12 cellular contexts compared by ENCODE assay signal in the genomic region with DNA sequence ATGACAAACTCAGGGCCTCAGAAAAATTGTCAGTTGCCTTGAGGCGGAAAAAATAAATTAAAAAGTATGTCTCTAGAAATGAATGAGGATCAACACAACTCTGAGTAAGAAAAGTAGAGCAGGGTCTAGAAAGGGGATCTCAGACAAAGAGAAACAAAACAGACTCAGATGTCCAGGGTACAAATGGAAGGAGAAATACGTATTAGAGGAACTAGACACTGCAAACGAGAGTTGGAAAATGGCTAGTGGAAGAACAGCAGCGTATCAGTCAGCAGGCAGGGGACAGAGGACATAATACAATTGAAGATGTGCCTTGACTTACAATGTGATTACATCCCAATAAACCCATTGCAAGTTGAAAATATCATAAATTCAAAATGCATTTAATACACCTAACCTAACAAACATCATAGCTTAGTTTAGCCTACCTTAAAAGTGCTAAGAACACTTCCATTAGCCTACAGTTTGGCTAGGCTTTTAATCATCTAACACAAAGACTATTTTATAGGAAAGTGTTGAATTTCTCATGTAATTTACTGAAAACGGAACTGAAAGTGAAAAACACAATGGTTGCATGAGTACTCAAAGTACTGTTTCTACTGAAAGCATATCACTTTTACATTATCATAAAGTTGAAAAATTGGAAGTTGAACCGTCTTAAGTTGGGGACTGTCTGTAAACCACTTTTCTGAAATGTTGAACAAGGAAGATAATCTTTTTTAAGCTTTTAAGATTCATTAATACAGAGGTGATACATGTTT.
DNase-seq lines count a peak whose midpoint lies in the region; ATAC-seq lines count a peak whose summit lies in the region.
"Had no signal": no experiment of that assay in that cellular context is flagged by ENCODE, and none has a peak within 500 bp of the region (broad histone marks: within the 10 kb centered on the region; RNA-seq: fewer than 3 reads in every experiment).

No MANE protein-coding gene starts in this region.

- intact Hi-C loops in naive thymus-derived CD4-positive, alpha-beta T cell (cut with micrococcal nuclease): loop anchor here in 1 of 2 donors (10.0 kb wide), 1 partner anchor 196 kb away; no protein-coding TSS in a partner anchor

- peaks cover 28% of the 10 kb centered on the region for H3K36me3 Mint-ChIP-seq in activated naive CD8-positive, alpha-beta T cell treated with anti-CD3 and anti-CD28 coated beads for 36 hours
- peaks cover 35% of the 10 kb centered on the region for H3K36me3 Mint-ChIP-seq in activated naive CD8-positive, alpha-beta T cell treated with anti-CD3 and anti-CD28 coated beads, Interleukin-2, amount 50 U/mL, for 24 hours (ENCODE audit: low read depth)
- peaks cover 9 to 63% (median 50%) of the 10 kb centered on the region in 5 donors for H3K36me3 Mint-ChIP-seq in naive thymus-derived CD4-positive, alpha-beta T cell

- DNase-seq in activated naive CD8-positive, alpha-beta T cell treated with anti-CD3 and anti-CD28 coated beads for 36 hours: no peak
- no peak for DNase-seq in activated naive CD8-positive, alpha-beta T cell treated with anti-CD3 and anti-CD28 coated beads, Interleukin-2, amount 50 U/mL, for 24 hours
- DNase-seq in stimulated activated naive CD8-positive, alpha-beta T cell treated with anti-CD3 and anti-CD28 coated beads, Interleukin-15, amount 100 ng/mL, for 72 hours: no peak
- DNase-seq in naive thymus-derived CD4-positive, alpha-beta T cell: no peak
- no peak for DNase-seq in activated gamma-delta T cell treated with Interleukin-2 at 50 U/mL for 16 hours
- DNase-seq in stimulated activated CD4-positive, alpha-beta T cell treated with anti-CD3 and anti-CD28 coated beads, Interleukin-1b, Interleukin-23, amount 100 ng/mL, for 48 hours: no peak
- DNase-seq: NCI-H1048; stimulated activated CD4-positive, alpha-beta T cell treated with anti-CD3 and anti-CD28 coated beads, Interleukin-12 subunit alpha, Interleukin-12 subunit beta, amount 100 ng/mL, for 4 hours had no signal

- no peak for ATAC-seq in activated naive CD8-positive, alpha-beta T cell treated with anti-CD3 and anti-CD28 coated beads, Interleukin-2, amount 50 U/mL, for 24 hours
- ATAC-seq in GM21737 (IDR thresholded peaks at IDR 0.05; ENCODE audit: unreplicated experiment) (peak; percentile 69), HG03460 (IDR thresholded peaks at IDR 0.05; ENCODE audit: unreplicated experiment) (peak; percentile 81)
- ATAC-seq in stimulated activated naive CD8-positive, alpha-beta T cell treated with anti-CD3 and anti-CD28 coated beads, Interleukin-15, amount 100 ng/mL, for 72 hours: peak; percentile 64
- no peak for ATAC-seq in naive thymus-derived CD4-positive, alpha-beta T cell

- no peaks in the 10 kb centered on the region for H3K4me1 ChIP-seq in naive thymus-derived CD4-positive, alpha-beta T cell (ENCODE audit: control insufficient read depth in 2 of 2, insufficient read depth in 2 of 2, low read length in 2 of 2)

- H3K27me3 ChIP-seq in naive thymus-derived CD4-positive, alpha-beta T cell (ENCODE audit: control insufficient read depth in 2 of 2, insufficient read depth in 2 of 2, low read length in 2 of 2): no peaks in the 10 kb centered on the region

- H3K27ac ChIP-seq in naive thymus-derived CD4-positive, alpha-beta T cell (ENCODE audit: low read depth, low read length): no peak overlapping the region
- H3K27ac ChIP-seq: epithelial cell of prostate, VCaP had no signal

- no peak overlapping the region for H3K4me3 ChIP-seq in naive thymus-derived CD4-positive, alpha-beta T cell (ENCODE audit: low read length)

- CTCF ChIA-PET in naive thymus-derived CD4-positive, alpha-beta T cell (lab: Charles Lee): no interaction called here

- H3K36me3 ChIP-seq in naive thymus-derived CD4-positive, alpha-beta T cell (ENCODE audit: control insufficient read depth in 2 of 3, insufficient read depth in 3 of 3, low read length in 3 of 3): peaks cover 0 to 20% (median 5%) of the 10 kb centered on the region in 3 experiments

- H3K27ac Mint-ChIP-seq in activated naive CD8-positive, alpha-beta T cell treated with anti-CD3 and anti-CD28 coated beads for 36 hours: peak overlapping the region; percentile 75
- H3K27ac Mint-ChIP-seq in activated naive CD8-positive, alpha-beta T cell treated with anti-CD3 and anti-CD28 coated beads, Interleukin-2, amount 50 U/mL, for 24 hours: no peak overlapping the region
- peak overlapping the region; percentile 35 to 61 for H3K27ac Mint-ChIP-seq in stimulated activated naive CD8-positive, alpha-beta T cell treated with anti-CD3 and anti-CD28 coated beads, Interleukin-15, amount 100 ng/mL, for 72 hours
- peak overlapping the region in 1 of 9 donors; percentile 46 for H3K27ac Mint-ChIP-seq in naive thymus-derived CD4-positive, alpha-beta T cell

- no peaks in the 10 kb centered on the region for H3K9me3 Mint-ChIP-seq in activated naive CD8-positive, alpha-beta T cell treated with anti-CD3 and anti-CD28 coated beads for 36 hours
- H3K9me3 Mint-ChIP-seq in activated naive CD8-positive, alpha-beta T cell treated with anti-CD3 and anti-CD28 coated beads, Interleukin-2, amount 50 U/mL, for 24 hours: no peaks in the 10 kb centered on the region
- no peaks in the 10 kb centered on the region for H3K9me3 Mint-ChIP-seq in stimulated activated naive CD8-positive, alpha-beta T cell treated with anti-CD3 and anti-CD28 coated beads, Interleukin-15, amount 100 ng/mL, for 72 hours
- H3K9me3 Mint-ChIP-seq in naive thymus-derived CD4-positive, alpha-beta T cell: no peaks in the 10 kb centered on the region

- no peak overlapping the region for H3K4me3 Mint-ChIP-seq in activated naive CD8-positive, alpha-beta T cell treated with anti-CD3 and anti-CD28 coated beads for 36 hours
- no peak overlapping the region for H3K4me3 Mint-ChIP-seq in activated naive CD8-positive, alpha-beta T cell treated with anti-CD3 and anti-CD28 coated beads, Interleukin-2, amount 50 U/mL, for 24 hours
- peak overlapping the region in 1 of 2 donors; percentile 26 for H3K4me3 Mint-ChIP-seq in stimulated activated naive CD8-positive, alpha-beta T cell treated with anti-CD3 and anti-CD28 coated beads, Interleukin-15, amount 100 ng/mL, for 72 hours
- H3K4me3 Mint-ChIP-seq in naive thymus-derived CD4-positive, alpha-beta T cell: peak overlapping the region in 1 of 10 donors; percentile 51

- POLR2A ChIA-PET in naive thymus-derived CD4-positive, alpha-beta T cell (lab: Charles Lee): no interaction called here

- no peaks in the 10 kb centered on the region for H3K27me3 Mint-ChIP-seq in activated naive CD8-positive, alpha-beta T cell treated with anti-CD3 and anti-CD28 coated beads for 36 hours
- no peaks in the 10 kb centered on the region for H3K27me3 Mint-ChIP-seq in activated naive CD8-positive, alpha-beta T cell treated with anti-CD3 and anti-CD28 coated beads, Interleukin-2, amount 50 U/mL, for 24 hours
- no peaks in the 10 kb centered on the region for H3K27me3 Mint-ChIP-seq in stimulated activated naive CD8-positive, alpha-beta T cell treated with anti-CD3 and anti-CD28 coated beads, Interleukin-15, amount 100 ng/mL, for 72 hours
- H3K27me3 Mint-ChIP-seq in naive thymus-derived CD4-positive, alpha-beta T cell: no peaks in the 10 kb centered on the region

- H3K4me1 Mint-ChIP-seq in activated naive CD8-positive, alpha-beta T cell treated with anti-CD3 and anti-CD28 coated beads for 36 hours: peaks cover 11% of the 10 kb centered on the region
- H3K4me1 Mint-ChIP-seq in activated naive CD8-positive, alpha-beta T cell treated with anti-CD3 and anti-CD28 coated beads, Interleukin-2, amount 50 U/mL, for 24 hours: peaks cover 10% of the 10 kb centered on the region
- H3K4me1 Mint-ChIP-seq in stimulated activated naive CD8-positive, alpha-beta T cell treated with anti-CD3 and anti-CD28 coated beads, Interleukin-15, amount 100 ng/mL, for 72 hours: peaks cover 9% of the 10 kb centered on the region
- H3K4me1 Mint-ChIP-seq in naive thymus-derived CD4-positive, alpha-beta T cell: peaks cover 0 to 16% (median 0%) of the 10 kb centered on the region in 7 donors

- no peaks in the 10 kb centered on the region for H3K9me3 ChIP-seq in naive thymus-derived CD4-positive, alpha-beta T cell (ENCODE audit: control insufficient read depth in 2 of 3, low read length in 3 of 3)

Comparison
In these comparisons a context has a peak if more than half of its experiments do, and no peak if none do; other contexts are left out.
1. ATAC-seq: peak in GM21737 (single experiment), HG03460 (single experiment) and stimulated activated naive CD8-positive, alpha-beta T cell treated with anti-CD3 and anti-CD28 coated beads, Interleukin-15, amount 100 ng/mL, for 72 hours (single experiment); none in activated naive CD8-positive, alpha-beta T cell treated with anti-CD3 and anti-CD28 coated beads, Interleukin-2, amount 50 U/mL, for 24 hours (single experiment) and naive thymus-derived CD4-positive, alpha-beta T cell (single experiment).